In genomic region chr4:108191269-108191914, GRCh38 we compare ENCODE assay signal across 17 cellular contexts.
"Had no signal": no experiment of that assay in that cellular context is flagged by ENCODE, and none has a peak within 500 bp of the region (broad histone marks: within the 10 kb centered on the region; RNA-seq: fewer than 3 reads in every experiment).

No MANE protein-coding gene starts in this region.

- H3K27me3 Mint-ChIP-seq: activated naive CD4-positive, alpha-beta T cell treated with anti-CD3 and anti-CD28 coated beads, Interleukin-2, amount 10 ng/mL, durations not matched to agents 7 days and 5 days had no signal

- H3K27ac ChIP-seq: body of pancreas, gastroesophageal sphincter, heart right ventricle, right atrium auricular region, transverse colon, vagina had no signal

- H3K9me3 ChIP-seq: body of pancreas, gastroesophageal sphincter, heart right ventricle, right atrium auricular region, transverse colon, vagina had no signal

- H3K36me3 ChIP-seq: gastroesophageal sphincter, heart right ventricle, right atrium auricular region, transverse colon, vagina had no signal

- H3K9me3 Mint-ChIP-seq: activated naive CD4-positive, alpha-beta T cell treated with anti-CD3 and anti-CD28 coated beads, Interleukin-2, amount 10 ng/mL, durations not matched to agents 7 days and 5 days; nephron progenitor cell had no signal

- H3K4me3 ChIP-seq: body of pancreas, gastroesophageal sphincter, heart right ventricle, right atrium auricular region, transverse colon, vagina had no signal

- H3K4me1 ChIP-seq: body of pancreas, gastroesophageal sphincter, heart right ventricle, right atrium auricular region, transverse colon, vagina had no signal

- H3K27ac Mint-ChIP-seq: activated naive CD4-positive, alpha-beta T cell treated with anti-CD3 and anti-CD28 coated beads, Interleukin-2, amount 10 ng/mL, durations not matched to agents 7 days and 5 days had no signal

- H3K4me3 Mint-ChIP-seq: activated naive CD4-positive, alpha-beta T cell treated with anti-CD3 and anti-CD28 coated beads, Interleukin-2, amount 10 ng/mL, durations not matched to agents 7 days and 5 days; nephron progenitor cell had no signal

- H3K27me3 ChIP-seq: body of pancreas, right atrium auricular region, transverse colon, vagina had no signal

- DNase-seq: activated CD4-positive, CD25-positive, alpha-beta regulatory T cell treated with anti-CD3 and anti-CD28 coated beads, Interleukin-2, amount 50 U/mL, for 72 hours; activated CD8-positive, alpha-beta memory T cell treated with anti-CD3 and anti-CD28 coated beads for 24 hours; activated naive CD4-positive, alpha-beta T cell treated with anti-CD3 and anti-CD28 coated beads, Interleukin-2, amount 10 ng/mL, durations not matched to agents 7 days and 5 days; amygdala; body of pancreas; caudate nucleus; erythroblast; heart right ventricle; mesendoderm; occipital lobe; stimulated activated CD4-positive, alpha-beta T cell treated with anti-CD3 and anti-CD28 coated beads, Interleukin-2, amount 100 ng/mL, for 48 hours; stimulated activated naive CD4-positive, alpha-beta T cell; transverse colon had no signal

- ATAC-seq: body of pancreas, heart right ventricle had no signal

- H3K36me3 Mint-ChIP-seq: activated naive CD4-positive, alpha-beta T cell treated with anti-CD3 and anti-CD28 coated beads, Interleukin-2, amount 10 ng/mL, durations not matched to agents 7 days and 5 days had no signal
